ENCODE assay signal across 18 cellular contexts in the genomic region with DNA sequence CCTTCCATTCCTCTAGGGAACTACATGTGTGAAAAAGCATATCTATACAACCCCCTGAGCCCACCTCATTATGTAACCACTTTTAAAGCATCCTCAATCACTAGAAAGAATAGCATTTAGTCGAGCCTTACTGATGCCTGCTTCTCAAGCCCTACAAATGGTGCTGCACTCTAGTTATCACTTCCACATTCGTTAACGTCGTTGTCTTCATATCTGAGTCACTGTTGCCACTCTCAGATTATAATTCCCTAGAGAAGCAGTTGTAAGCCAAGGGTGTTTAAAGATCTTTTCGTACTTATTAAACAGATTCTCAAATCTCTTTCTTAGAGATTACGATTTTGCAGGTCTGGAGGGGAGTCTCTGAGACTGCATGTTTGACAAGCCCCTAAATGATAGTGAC. TPM values are rescaled to one million over a fixed set of nuclear protein-coding genes. Genes with fewer than 3 reads are reported as not detected.
DNase-seq lines count a peak whose midpoint lies in the region; ATAC-seq and TF ChIP-seq lines count a peak whose summit lies in the region.
"Had no signal": no experiment of that assay in that cellular context is flagged by ENCODE, and none has a peak within 500 bp of the region (broad histone marks: within the 10 kb centered on the region; RNA-seq: fewer than 3 reads in every experiment).

No MANE protein-coding gene starts in this region.

- no peak overlapping the region for H2BK20ac ChIP-seq in IMR-90 (ENCODE audit: low read depth, low read length)

- peak overlapping the region; percentile 31; the same call in 1 of the 3 replicates for H2BK15ac ChIP-seq in IMR-90 (ENCODE audit: low read depth, low read length)

- H3K23ac ChIP-seq in IMR-90 (ENCODE audit: low read depth, low read length) = no peak overlapping the region

- no peak for TF ChIP-seq CTCF in IMR-90 (conservative IDR thresholded peaks at IDR 0.05; ENCODE audit: low read depth, low read length)
- no peak for TF ChIP-seq CTCF in stomach (IDR thresholded peaks at IDR 0.05)
- no peak for TF ChIP-seq CTCF in SK-N-SH (IDR thresholded peaks at IDR 0.05)
- no peak for TF ChIP-seq CTCF in activated CD8-positive, alpha-beta T cell treated with anti-CD3 and anti-CD28 coated beads for 36 hours (IDR thresholded peaks at IDR 0.05)

- dilution Hi-C loops in IMR-90 (cut with HindIII; ENCODE audit: low sequenced_read_pairs, unreplicated experiment) = no loop called here

- H4K5ac ChIP-seq in IMR-90 (ENCODE audit: low read depth, low read length) = no peak overlapping the region

- H4K20me1 ChIP-seq in IMR-90 (ENCODE audit: insufficient read depth, low read length) = no peaks in the 10 kb centered on the region
- no peaks in the 10 kb centered on the region for H4K20me1 ChIP-seq in SK-N-SH (ENCODE audit: insufficient read depth)

- no peaks in the 10 kb centered on the region for H3K27me3 ChIP-seq in IMR-90 (ENCODE audit: control insufficient read depth, insufficient read depth, low read length)
- no peaks in the 10 kb centered on the region for H3K27me3 ChIP-seq in stomach
- H3K27me3 ChIP-seq in SK-N-SH (ENCODE audit: insufficient read depth) = no peaks in the 10 kb centered on the region
- H3K27me3 ChIP-seq: thyroid gland had no signal

- H3K27ac ChIP-seq in IMR-90 (ENCODE audit: insufficient read depth, low read length) (no peak overlapping the region), stomach (peak overlapping the region in 4 of 5 donors; percentile 13 to 98 (median 45)), SK-N-SH (ENCODE audit: low read depth in 2 of 2, low read length in 1 of 2) (no peak overlapping the region)
- H3K27ac ChIP-seq: PC-9 had no signal

- no peaks in the 10 kb centered on the region for H3K9me3 ChIP-seq in IMR-90 (ENCODE audit: control insufficient read depth, insufficient read depth, low read length)
- H3K9me3 ChIP-seq in stomach = no peaks in the 10 kb centered on the region
- H3K9me3 ChIP-seq in SK-N-SH = no peaks in the 10 kb centered on the region
- H3K9me3 ChIP-seq: thyroid gland had no signal

- no peak overlapping the region for H3K4me2 ChIP-seq in IMR-90 (ENCODE audit: low read depth, low read length)
- H3K4me2 ChIP-seq in SK-N-SH = no peak overlapping the region
- H3K4me2 ChIP-seq: PC-9 had no signal

- peaks cover 55% of the 10 kb centered on the region for H3K79me2 ChIP-seq in SK-N-SH (ENCODE audit: insufficient read depth)

- no peak overlapping the region for H3K18ac ChIP-seq in IMR-90 (ENCODE audit: low read depth, low read length)

- no peak overlapping the region for H3K14ac ChIP-seq in IMR-90 (replicated peaks; ENCODE audit: low read depth, low read length)

- H3K27me3 Mint-ChIP-seq in activated CD8-positive, alpha-beta T cell treated with anti-CD3 and anti-CD28 coated beads for 36 hours = no peaks in the 10 kb centered on the region

- H2BK120ac ChIP-seq in IMR-90 (ENCODE audit: low read depth, low read length) = no peak overlapping the region

- no peak overlapping the region for H2AK5ac ChIP-seq in IMR-90 (ENCODE audit: low read depth, low read length)

- no peak overlapping the region for H2AFZ ChIP-seq in IMR-90 (replicated peaks; ENCODE audit: low read length, poor library complexity)
- no peak overlapping the region for H2AFZ ChIP-seq in SK-N-SH (ENCODE audit: low read depth)
- H2AFZ ChIP-seq: PC-9 had no signal

- peaks cover 1% of the 10 kb centered on the region; the same call in 1 of the 2 replicates for H3K36me3 ChIP-seq in IMR-90 (ENCODE audit: control insufficient read depth, insufficient read depth, low read length)
- H3K36me3 ChIP-seq in stomach = peaks cover 36 to 85% (median 60%) of the 10 kb centered on the region in 4 donors
- H3K36me3 ChIP-seq in SK-N-SH (replicated peaks in 1 of 2; ENCODE audit: control insufficient read depth in 1 of 2, insufficient read depth in 2 of 2, low read length in 1 of 2) = peaks cover 37 to 88% of the 10 kb centered on the region in 2 experiments

- TF ChIP-seq EP300 in stomach (IDR thresholded peaks at IDR 0.05) (no peak), SK-N-SH (IDR thresholded peaks at IDR 0.05; ENCODE audit: borderline replicate concordance in 1 of 2, low read depth in 1 of 2, low read length in 1 of 2) (no peak)

- CTCF ChIA-PET in IMR-90 (lab: Yijun Ruan, JAX) (no interaction called here), SK-N-SH (lab: Yijun Ruan, JAX) (no interaction called here)
- CTCF ChIA-PET in activated CD8-positive, alpha-beta T cell treated with anti-CD3 and anti-CD28 coated beads for 36 hours (lab: Charles Lee) = no interaction called here

- H3K4me1 ChIP-seq in IMR-90 (ENCODE audit: control insufficient read depth, insufficient read depth, low read length) (peaks cover 12% of the 10 kb centered on the region), stomach (peaks cover 22 to 95% (median 52%) of the 10 kb centered on the region in 4 donors), SK-N-SH (ENCODE audit: control insufficient read depth in 1 of 2, insufficient read depth in 2 of 2, low read depth in 1 of 2, low read length in 1 of 2) (peaks cover 0 to 25% of the 10 kb centered on the region in 2 experiments; a peak in 2 of 4 replicates)

- H2BK5ac ChIP-seq in IMR-90 (ENCODE audit: low read depth, low read length, poor library complexity, severe bottlenecking) = no peak overlapping the region

- H3K79me1 ChIP-seq in IMR-90 (ENCODE audit: low read depth in 1 of 2, low read length in 2 of 2) = peaks cover 10 to 44% of the 10 kb centered on the region in 2 experiments

- H3K4ac ChIP-seq in IMR-90 (ENCODE audit: low read depth, low read length) = 0 out of 2 replicates have a peak overlapping the region, but pooled peaks have one; percentile 5

- DNase-seq in NOMO-1 treated with DMSO at 0.1 percent for 48 hours (lab: John Stamatoyannopoulos, UW; ENCODE audit: unreplicated experiment) = peak; percentile 45
- DNase-seq in NOMO-1 treated with dmso at 0.1 percent for 144 hours (lab: John Stamatoyannopoulos, UW; ENCODE audit: unreplicated experiment) = no peak
- DNase-seq in IMR-90 = no peak
- DNase-seq in stomach = no peak
- DNase-seq in SK-N-SH = no peak
- DNase-seq in activated CD8-positive, alpha-beta T cell treated with anti-CD3 and anti-CD28 coated beads for 36 hours = no peak
- DNase-seq in GM19238 (ENCODE audit: insufficient read length, low spot score) = no peak
- DNase-seq: 8988T; activated CD4-positive, alpha-beta T cell treated with anti-CD3 and anti-CD28 coated beads for 4 hours; activated T-cell treated with anti-CD3 and anti-CD28 coated beads, Interleukin-2, amount 50 U/mL, for 48 hours; aorta; CD8-positive, alpha-beta T cell; dermis blood vessel endothelial cell; NCI-H1436; NCI-H446 treated with DMSO at 0.1 percent for 48 hours; PC-9; thyroid gland had no signal

- in situ Hi-C loops in IMR-90 (cut with MboI; ENCODE audit: low sequenced_read_pairs) = loop anchor here (25.0 kb wide), 2 partner anchors 986 to 1589 kb away; partner anchors contain the start of gene GPR161

- no peak overlapping the region for H2AK9ac ChIP-seq in IMR-90 (replicated peaks; ENCODE audit: low read depth, low read length, poor library complexity)

- POLR2A ChIA-PET in IMR-90 (lab: Charles Lee; ENCODE audit: unreplicated experiment) (no interaction called here), SK-N-SH (lab: Yijun Ruan, JAX) (no interaction called here)
- POLR2A ChIA-PET in activated CD8-positive, alpha-beta T cell treated with anti-CD3 and anti-CD28 coated beads for 36 hours (lab: Charles Lee) = no interaction called here

- no peaks in the 10 kb centered on the region for H3K9me3 Mint-ChIP-seq in activated CD8-positive, alpha-beta T cell treated with anti-CD3 and anti-CD28 coated beads for 36 hours
- H3K9me3 Mint-ChIP-seq: CD8-positive, alpha-beta T cell had no signal

- no peaks in the 10 kb centered on the region for H3F3A ChIP-seq in SK-N-SH (replicated peaks; ENCODE audit: insufficient read depth)

- intact Hi-C loops in IMR-90 (cut with micrococcal nuclease) (no loop called here), stomach (cut with DNase I; ENCODE audit: low total_unique reads) (no loop called here)
- intact Hi-C loops in activated CD8-positive, alpha-beta T cell treated with anti-CD3 and anti-CD28 coated beads for 36 hours (cut with micrococcal nuclease) = no loop called here

- no TSS peak for BruUV-seq in IMR-90 (replicated peaks; lab: Mats Ljungman, UMichigan)

- H3K9ac ChIP-seq in IMR-90 (ENCODE audit: low read depth, low read length) = no peak overlapping the region
- no peak overlapping the region for H3K9ac ChIP-seq in SK-N-SH

- no peak for TF ChIP-seq RAD21 in IMR-90 (IDR thresholded peaks at IDR 0.05; ENCODE audit: low read length)
- no peak for TF ChIP-seq RAD21 in SK-N-SH (IDR thresholded peaks at IDR 0.05; ENCODE audit: low read length)

- H3K4me1 Mint-ChIP-seq in activated CD8-positive, alpha-beta T cell treated with anti-CD3 and anti-CD28 coated beads for 36 hours (ENCODE audit: low read depth) = no peaks in the 10 kb centered on the region

- no peak overlapping the region for H3K4me3 ChIP-seq in IMR-90 (ENCODE audit: insufficient read depth, low read depth, low read length)
- H3K4me3 ChIP-seq in stomach = no peak overlapping the region
- no peak overlapping the region for H3K4me3 ChIP-seq in SK-N-SH (ENCODE audit: low read depth in 2 of 2, low read length in 1 of 2)
- H3K4me3 ChIP-seq: PC-9, thyroid gland had no signal

- no peak overlapping the region for H4K8ac ChIP-seq in IMR-90 (ENCODE audit: low read depth in 2 of 2, low read length in 2 of 2)

- H3K4me3 Mint-ChIP-seq in activated CD8-positive, alpha-beta T cell treated with anti-CD3 and anti-CD28 coated beads for 36 hours = no peak overlapping the region
- H3K4me3 Mint-ChIP-seq: CD8-positive, alpha-beta T cell had no signal

- H4K91ac ChIP-seq in IMR-90 (ENCODE audit: insufficient read depth, low read depth, low read length) = no peak overlapping the region

- H3K9me2 ChIP-seq in SK-N-SH = no peaks in the 10 kb centered on the region

- H3K9me1 ChIP-seq in IMR-90 (ENCODE audit: insufficient read depth, low read length) = peaks cover 17% of the 10 kb centered on the region

- no peak overlapping the region for H3K27ac Mint-ChIP-seq in activated CD8-positive, alpha-beta T cell treated with anti-CD3 and anti-CD28 coated beads for 36 hours
- H3K27ac Mint-ChIP-seq: CD8-positive, alpha-beta T cell had no signal

- TF ChIP-seq POLR2A in IMR-90 (IDR thresholded peaks at IDR 0.05; ENCODE audit: low read depth, low read length) (no peak), stomach (IDR thresholded peaks at IDR 0.05) (no peak)

- H3K36me3 Mint-ChIP-seq in activated CD8-positive, alpha-beta T cell treated with anti-CD3 and anti-CD28 coated beads for 36 hours (ENCODE audit: low read depth) = no peaks in the 10 kb centered on the region

- ATAC-seq in HG02610 (IDR thresholded peaks at IDR 0.05; ENCODE audit: unreplicated experiment) (peak; percentile 78), IMR-90 (ENCODE audit: low read depth) (no peak)
- no peak for ATAC-seq in activated CD8-positive, alpha-beta T cell treated with anti-CD3 and anti-CD28 coated beads for 36 hours
- ATAC-seq: CD8-positive, alpha-beta T cell had no signal

- no peak overlapping the region for H3K56ac ChIP-seq in IMR-90 (ENCODE audit: extremely low read depth, insufficient read depth, low read length)

- WGBS in IMR-90 (ENCODE audit: extremely low coverage in 2 of 2, insufficient read length in 1 of 2), 2 experiments = 57% methylated on average over 1 of the region's 6 CpGs; no CpG with 5 or more reads in 1 of the 2 experiments
- WGBS in stomach, 5 donors = 34 to 50% (median 45%) methylated on average over 6 of the region's 6 CpGs
- WGBS in SK-N-SH (ENCODE audit: low lambda C conversion rate) = 88% methylated on average over 6 of the region's 6 CpGs

RNA-seq across cellular contexts. Expression of gene ATP1B1, which starts 16.5 kb away (rescaled TPM):
- total RNA-seq in IMR-90 (2012; rRNA removed) = 14.5 and 20.3 TPM in 2 replicates
- 22.1 and 24.6 TPM in 2 replicates for polyA plus RNA-seq in IMR-90 (2012; rRNA removed)
- polyA plus RNA-seq in IMR-90 (2012; cell fraction: cytosol; rRNA removed) = 11.4 and 12.3 TPM in 2 replicates
- polyA plus RNA-seq in IMR-90 (2012; cell fraction: nucleus; rRNA removed; ENCODE audit: low replicate concordance) = 3.0 and 8.8 TPM in 2 replicates
- total RNA-seq in stomach = 100 to 1,000 TPM; 106 to 507 (median 272) TPM
- polyA plus RNA-seq in stomach = 100 to 1,000 TPM in 2 of 3 donors, 10 to 100 TPM in 1; 59.9 to 176 (median 109) TPM
- polyA plus RNA-seq in SK-N-SH (2012; rRNA removed) = 49.5 and 52.7 TPM in 2 replicates
- 64.4 and 75.2 TPM in 2 replicates for polyA plus RNA-seq in SK-N-SH (2012; cell fraction: cytosol; rRNA removed)
- polyA plus RNA-seq in SK-N-SH (2012; cell fraction: nucleus; rRNA removed) = 18.5 and 36.8 TPM in 2 replicates
- total RNA-seq in activated CD8-positive, alpha-beta T cell treated with anti-CD3 and anti-CD28 coated beads for 36 hours = 1 to 10 TPM; 3.1 to 3.7 TPM

Comparison
In these comparisons a context has a peak if more than half of its experiments do, and no peak if none do; other contexts are left out.
1. H3K27ac ChIP-seq: peak in stomach (4 of 5); none in IMR-90 (single experiment) and SK-N-SH (0 of 2).